ENCODE assay signal across 8 cellular contexts in the genomic region with DNA sequence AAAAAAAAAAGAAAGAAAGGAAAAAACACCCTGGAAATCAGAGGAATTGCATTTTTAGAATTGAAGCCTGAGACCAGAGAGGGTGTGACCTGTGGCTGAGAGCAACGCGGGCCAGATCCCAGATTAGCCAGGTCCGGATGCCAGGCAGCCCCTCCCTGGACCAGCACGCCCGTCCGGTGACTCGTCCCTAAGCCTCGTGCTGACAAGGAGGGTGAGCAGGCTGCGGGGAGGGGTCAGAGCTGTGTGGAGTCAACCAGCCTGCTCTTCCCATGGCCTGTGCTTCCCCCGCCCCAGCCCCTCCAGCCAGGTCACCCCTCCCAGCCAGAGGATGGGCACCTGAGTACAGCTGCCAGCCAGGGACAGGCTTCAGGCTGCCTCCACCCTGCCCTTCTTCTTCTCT. TPM values are rescaled to one million over a fixed set of nuclear protein-coding genes. Genes with fewer than 3 reads are reported as not detected.
DNase-seq lines count a peak whose midpoint lies in the region; ATAC-seq and TF ChIP-seq lines count a peak whose summit lies in the region.

No MANE protein-coding gene starts in this region.

- H3K4me1 Mint-ChIP-seq in activated naive CD8-positive, alpha-beta T cell (ENCODE audit: low read depth): peaks cover 20% of the 10 kb centered on the region

- H3K4me1 ChIP-seq in BE2C (peaks cover 11% of the 10 kb centered on the region; the same call in 1 of the 2 replicates), stomach smooth muscle (ENCODE audit: control insufficient read depth, insufficient read depth, low read length) (peaks cover 26% of the 10 kb centered on the region)

- DNase-seq in BE2C (peak; percentile 57), LoVo (ENCODE audit: low spot score) (peak; percentile 87), iPS-NIHi11 (ENCODE audit: low spot score) (peak; percentile 30)

- no peaks in the 10 kb centered on the region for H3K9me3 ChIP-seq in BE2C
- H3K9me3 ChIP-seq in stomach smooth muscle (ENCODE audit: control insufficient read depth in 2 of 2, low read length in 2 of 2): no peaks in the 10 kb centered on the region

- peak overlapping the region; percentile 84 for H3K4me3 Mint-ChIP-seq in activated naive CD8-positive, alpha-beta T cell

- H3K27me3 ChIP-seq in BE2C: no peaks in the 10 kb centered on the region
- H3K27me3 ChIP-seq in stomach smooth muscle (ENCODE audit: control insufficient read depth in 1 of 2, insufficient read depth in 2 of 2, low read length in 2 of 2): no peaks in the 10 kb centered on the region

- no peak for TF ChIP-seq CTCF in BE2C (IDR thresholded peaks at IDR 0.05; ENCODE audit: low read depth, low read length)

- peaks cover 5% of the 10 kb centered on the region for H3K27me3 Mint-ChIP-seq in activated naive CD8-positive, alpha-beta T cell

- peak overlapping the region; percentile 56 for H3K27ac Mint-ChIP-seq in activated naive CD8-positive, alpha-beta T cell

- H3K27ac ChIP-seq in stomach smooth muscle (ENCODE audit: low read length): peak overlapping the region; percentile 18

- no peak for ATAC-seq in HG03571 (IDR thresholded peaks at IDR 0.05; ENCODE audit: unreplicated experiment)
- no peak for ATAC-seq in HG02678 (IDR thresholded peaks at IDR 0.05; ENCODE audit: unreplicated experiment)
- ATAC-seq in GM21515 (IDR thresholded peaks at IDR 0.05; ENCODE audit: unreplicated experiment): no peak

- no peaks in the 10 kb centered on the region for H3K9me3 Mint-ChIP-seq in activated naive CD8-positive, alpha-beta T cell (ENCODE audit: low read depth)

- H3K36me3 Mint-ChIP-seq in activated naive CD8-positive, alpha-beta T cell: no peaks in the 10 kb centered on the region

- H3K9ac ChIP-seq in stomach smooth muscle (ENCODE audit: low read length in 2 of 2): no peak overlapping the region

- H3K4me3 ChIP-seq in BE2C (ENCODE audit: low read depth, low read length) (no peak overlapping the region), stomach smooth muscle (ENCODE audit: low read length in 2 of 2) (no peak overlapping the region)

- H3K36me3 ChIP-seq in BE2C: peaks cover 3% of the 10 kb centered on the region; the same call in 1 of the 2 replicates
- no peaks in the 10 kb centered on the region for H3K36me3 ChIP-seq in stomach smooth muscle (ENCODE audit: control insufficient read depth in 2 of 2, insufficient read depth in 2 of 2, low read length in 2 of 2)

RNA-seq across cellular contexts. Expression of gene KLC1, which starts 4.2 kb away (rescaled TPM):
- 184 TPM for polyA plus RNA-seq in BE2C (2012; ENCODE audit: insufficient read depth, insufficient read length, low read depth)

Comparison
In these comparisons a context has a peak if more than half of its experiments do, and no peak if none do; other contexts are left out.
1. DNase-seq: peak in every context shown above with its lines; median percentile 87 in LoVo; 57 in BE2C; 30 in iPS-NIHi11.